ENCODE assay signal across 2 cellular contexts in the genomic region with DNA sequence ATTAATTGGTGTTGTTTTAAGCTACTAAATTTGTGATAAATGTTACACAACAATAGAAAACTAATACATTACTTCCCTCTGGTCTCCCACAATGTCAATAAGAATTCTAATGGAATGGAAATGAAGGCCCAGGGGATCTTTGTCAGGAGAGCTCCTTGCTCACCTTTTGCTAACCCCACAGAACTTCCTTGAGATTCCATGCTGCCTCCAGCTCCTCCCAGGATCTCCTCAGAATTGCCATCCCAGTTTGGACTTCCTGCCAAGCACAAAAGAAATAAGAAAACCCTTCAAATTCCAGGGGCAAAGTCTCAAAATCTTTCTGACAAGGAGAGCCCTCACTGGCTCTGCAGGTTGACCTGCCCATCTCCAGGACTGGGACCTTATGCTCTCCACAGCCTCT.
TF ChIP-seq lines count a peak whose summit lies in the region.

No MANE protein-coding gene starts in this region.

TF ChIP-seq in GM23338, 12 proteins besides CTCF, POLR2A, EP300 and RAD21:
- TF ChIP-seq, protein P1, sequence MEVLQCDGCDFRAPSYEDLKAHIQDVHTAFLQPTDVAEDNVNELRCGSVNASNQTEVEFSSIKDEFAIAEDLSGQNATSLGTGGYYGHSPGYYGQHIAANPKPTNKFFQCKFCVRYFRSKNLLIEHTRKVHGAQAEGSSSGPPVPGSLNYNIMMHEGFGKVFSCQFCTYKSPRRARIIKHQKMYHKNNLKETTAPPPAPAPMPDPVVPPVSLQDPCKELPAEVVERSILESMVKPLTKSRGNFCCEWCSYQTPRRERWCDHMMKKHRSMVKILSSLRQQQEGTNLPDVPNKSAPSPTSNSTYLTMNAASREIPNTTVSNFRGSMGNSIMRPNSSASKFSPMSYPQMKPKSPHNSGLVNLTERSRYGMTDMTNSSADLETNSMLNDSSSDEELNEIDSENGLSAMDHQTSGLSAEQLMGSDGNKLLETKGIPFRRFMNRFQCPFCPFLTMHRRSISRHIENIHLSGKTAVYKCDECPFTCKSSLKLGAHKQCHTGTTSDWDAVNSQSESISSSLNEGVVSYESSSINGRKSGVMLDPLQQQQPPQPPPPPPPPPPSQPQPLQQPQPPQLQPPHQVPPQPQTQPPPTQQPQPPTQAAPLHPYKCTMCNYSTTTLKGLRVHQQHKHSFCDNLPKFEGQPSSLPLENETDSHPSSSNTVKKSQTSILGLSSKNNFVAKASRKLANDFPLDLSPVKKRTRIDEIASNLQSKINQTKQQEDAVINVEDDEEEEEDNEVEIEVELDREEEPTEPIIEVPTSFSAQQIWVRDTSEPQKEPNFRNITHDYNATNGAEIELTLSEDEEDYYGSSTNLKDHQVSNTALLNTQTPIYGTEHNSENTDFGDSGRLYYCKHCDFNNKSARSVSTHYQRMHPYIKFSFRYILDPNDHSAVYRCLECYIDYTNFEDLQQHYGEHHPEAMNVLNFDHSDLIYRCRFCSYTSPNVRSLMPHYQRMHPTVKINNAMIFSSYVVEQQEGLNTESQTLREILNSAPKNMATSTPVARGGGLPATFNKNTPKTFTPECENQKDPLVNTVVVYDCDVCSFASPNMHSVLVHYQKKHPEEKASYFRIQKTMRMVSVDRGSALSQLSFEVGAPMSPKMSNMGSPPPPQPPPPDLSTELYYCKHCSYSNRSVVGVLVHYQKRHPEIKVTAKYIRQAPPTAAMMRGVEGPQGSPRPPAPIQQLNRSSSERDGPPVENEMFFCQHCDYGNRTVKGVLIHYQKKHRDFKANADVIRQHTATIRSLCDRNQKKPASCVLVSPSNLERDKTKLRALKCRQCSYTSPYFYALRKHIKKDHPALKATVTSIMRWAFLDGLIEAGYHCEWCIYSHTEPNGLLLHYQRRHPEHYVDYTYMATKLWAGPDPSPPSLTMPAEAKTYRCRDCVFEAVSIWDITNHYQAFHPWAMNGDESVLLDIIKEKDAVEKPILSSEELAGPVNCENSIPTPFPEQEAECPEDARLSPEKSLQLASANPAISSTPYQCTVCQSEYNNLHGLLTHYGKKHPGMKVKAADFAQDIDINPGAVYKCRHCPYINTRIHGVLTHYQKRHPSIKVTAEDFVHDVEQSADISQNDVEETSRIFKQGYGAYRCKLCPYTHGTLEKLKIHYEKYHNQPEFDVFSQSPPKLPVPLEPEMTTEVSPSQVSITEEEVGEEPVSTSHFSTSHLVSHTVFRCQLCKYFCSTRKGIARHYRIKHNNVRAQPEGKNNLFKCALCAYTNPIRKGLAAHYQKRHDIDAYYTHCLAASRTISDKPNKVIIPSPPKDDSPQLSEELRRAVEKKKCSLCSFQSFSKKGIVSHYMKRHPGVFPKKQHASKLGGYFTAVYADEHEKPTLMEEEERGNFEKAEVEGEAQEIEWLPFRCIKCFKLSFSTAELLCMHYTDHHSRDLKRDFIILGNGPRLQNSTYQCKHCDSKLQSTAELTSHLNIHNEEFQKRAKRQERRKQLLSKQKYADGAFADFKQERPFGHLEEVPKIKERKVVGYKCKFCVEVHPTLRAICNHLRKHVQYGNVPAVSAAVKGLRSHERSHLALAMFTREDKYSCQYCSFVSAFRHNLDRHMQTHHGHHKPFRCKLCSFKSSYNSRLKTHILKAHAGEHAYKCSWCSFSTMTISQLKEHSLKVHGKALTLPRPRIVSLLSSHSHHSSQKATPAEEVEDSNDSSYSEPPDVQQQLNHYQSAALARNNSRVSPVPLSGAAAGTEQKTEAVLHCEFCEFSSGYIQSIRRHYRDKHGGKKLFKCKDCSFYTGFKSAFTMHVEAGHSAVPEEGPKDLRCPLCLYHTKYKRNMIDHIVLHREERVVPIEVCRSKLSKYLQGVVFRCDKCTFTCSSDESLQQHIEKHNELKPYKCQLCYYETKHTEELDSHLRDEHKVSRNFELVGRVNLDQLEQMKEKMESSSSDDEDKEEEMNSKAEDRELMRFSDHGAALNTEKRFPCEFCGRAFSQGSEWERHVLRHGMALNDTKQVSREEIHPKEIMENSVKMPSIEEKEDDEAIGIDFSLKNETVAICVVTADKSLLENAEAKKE (CRISPR knock-in tag; IDR thresholded peaks at IDR 0.05): peak; percentile 86
- TF ChIP-seq EZH2 (IDR thresholded peaks at IDR 0.05; ENCODE audit: low read depth, unreplicated experiment): no peak

TF ChIP-seq in H1, 55 proteins besides CTCF, POLR2A, EP300 and RAD21:
- TF ChIP-seq, protein P2, sequence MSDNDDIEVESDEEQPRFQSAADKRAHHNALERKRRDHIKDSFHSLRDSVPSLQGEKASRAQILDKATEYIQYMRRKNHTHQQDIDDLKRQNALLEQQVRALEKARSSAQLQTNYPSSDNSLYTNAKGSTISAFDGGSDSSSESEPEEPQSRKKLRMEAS (IDR thresholded peaks at IDR 0.05): no peak
- TF ChIP-seq SIX5 (IDR thresholded peaks at IDR 0.05; ENCODE audit: low read depth, low read length) (no peak), HDAC2 (IDR thresholded peaks at IDR 0.05; ENCODE audit: borderline replicate concordance in 1 of 2, low read depth in 2 of 2, low read length in 2 of 2) (no peak), CBX5 (IDR thresholded peaks at IDR 0.05; ENCODE audit: low read depth, low read length) (no peak)
- TF ChIP-seq, protein P3, sequence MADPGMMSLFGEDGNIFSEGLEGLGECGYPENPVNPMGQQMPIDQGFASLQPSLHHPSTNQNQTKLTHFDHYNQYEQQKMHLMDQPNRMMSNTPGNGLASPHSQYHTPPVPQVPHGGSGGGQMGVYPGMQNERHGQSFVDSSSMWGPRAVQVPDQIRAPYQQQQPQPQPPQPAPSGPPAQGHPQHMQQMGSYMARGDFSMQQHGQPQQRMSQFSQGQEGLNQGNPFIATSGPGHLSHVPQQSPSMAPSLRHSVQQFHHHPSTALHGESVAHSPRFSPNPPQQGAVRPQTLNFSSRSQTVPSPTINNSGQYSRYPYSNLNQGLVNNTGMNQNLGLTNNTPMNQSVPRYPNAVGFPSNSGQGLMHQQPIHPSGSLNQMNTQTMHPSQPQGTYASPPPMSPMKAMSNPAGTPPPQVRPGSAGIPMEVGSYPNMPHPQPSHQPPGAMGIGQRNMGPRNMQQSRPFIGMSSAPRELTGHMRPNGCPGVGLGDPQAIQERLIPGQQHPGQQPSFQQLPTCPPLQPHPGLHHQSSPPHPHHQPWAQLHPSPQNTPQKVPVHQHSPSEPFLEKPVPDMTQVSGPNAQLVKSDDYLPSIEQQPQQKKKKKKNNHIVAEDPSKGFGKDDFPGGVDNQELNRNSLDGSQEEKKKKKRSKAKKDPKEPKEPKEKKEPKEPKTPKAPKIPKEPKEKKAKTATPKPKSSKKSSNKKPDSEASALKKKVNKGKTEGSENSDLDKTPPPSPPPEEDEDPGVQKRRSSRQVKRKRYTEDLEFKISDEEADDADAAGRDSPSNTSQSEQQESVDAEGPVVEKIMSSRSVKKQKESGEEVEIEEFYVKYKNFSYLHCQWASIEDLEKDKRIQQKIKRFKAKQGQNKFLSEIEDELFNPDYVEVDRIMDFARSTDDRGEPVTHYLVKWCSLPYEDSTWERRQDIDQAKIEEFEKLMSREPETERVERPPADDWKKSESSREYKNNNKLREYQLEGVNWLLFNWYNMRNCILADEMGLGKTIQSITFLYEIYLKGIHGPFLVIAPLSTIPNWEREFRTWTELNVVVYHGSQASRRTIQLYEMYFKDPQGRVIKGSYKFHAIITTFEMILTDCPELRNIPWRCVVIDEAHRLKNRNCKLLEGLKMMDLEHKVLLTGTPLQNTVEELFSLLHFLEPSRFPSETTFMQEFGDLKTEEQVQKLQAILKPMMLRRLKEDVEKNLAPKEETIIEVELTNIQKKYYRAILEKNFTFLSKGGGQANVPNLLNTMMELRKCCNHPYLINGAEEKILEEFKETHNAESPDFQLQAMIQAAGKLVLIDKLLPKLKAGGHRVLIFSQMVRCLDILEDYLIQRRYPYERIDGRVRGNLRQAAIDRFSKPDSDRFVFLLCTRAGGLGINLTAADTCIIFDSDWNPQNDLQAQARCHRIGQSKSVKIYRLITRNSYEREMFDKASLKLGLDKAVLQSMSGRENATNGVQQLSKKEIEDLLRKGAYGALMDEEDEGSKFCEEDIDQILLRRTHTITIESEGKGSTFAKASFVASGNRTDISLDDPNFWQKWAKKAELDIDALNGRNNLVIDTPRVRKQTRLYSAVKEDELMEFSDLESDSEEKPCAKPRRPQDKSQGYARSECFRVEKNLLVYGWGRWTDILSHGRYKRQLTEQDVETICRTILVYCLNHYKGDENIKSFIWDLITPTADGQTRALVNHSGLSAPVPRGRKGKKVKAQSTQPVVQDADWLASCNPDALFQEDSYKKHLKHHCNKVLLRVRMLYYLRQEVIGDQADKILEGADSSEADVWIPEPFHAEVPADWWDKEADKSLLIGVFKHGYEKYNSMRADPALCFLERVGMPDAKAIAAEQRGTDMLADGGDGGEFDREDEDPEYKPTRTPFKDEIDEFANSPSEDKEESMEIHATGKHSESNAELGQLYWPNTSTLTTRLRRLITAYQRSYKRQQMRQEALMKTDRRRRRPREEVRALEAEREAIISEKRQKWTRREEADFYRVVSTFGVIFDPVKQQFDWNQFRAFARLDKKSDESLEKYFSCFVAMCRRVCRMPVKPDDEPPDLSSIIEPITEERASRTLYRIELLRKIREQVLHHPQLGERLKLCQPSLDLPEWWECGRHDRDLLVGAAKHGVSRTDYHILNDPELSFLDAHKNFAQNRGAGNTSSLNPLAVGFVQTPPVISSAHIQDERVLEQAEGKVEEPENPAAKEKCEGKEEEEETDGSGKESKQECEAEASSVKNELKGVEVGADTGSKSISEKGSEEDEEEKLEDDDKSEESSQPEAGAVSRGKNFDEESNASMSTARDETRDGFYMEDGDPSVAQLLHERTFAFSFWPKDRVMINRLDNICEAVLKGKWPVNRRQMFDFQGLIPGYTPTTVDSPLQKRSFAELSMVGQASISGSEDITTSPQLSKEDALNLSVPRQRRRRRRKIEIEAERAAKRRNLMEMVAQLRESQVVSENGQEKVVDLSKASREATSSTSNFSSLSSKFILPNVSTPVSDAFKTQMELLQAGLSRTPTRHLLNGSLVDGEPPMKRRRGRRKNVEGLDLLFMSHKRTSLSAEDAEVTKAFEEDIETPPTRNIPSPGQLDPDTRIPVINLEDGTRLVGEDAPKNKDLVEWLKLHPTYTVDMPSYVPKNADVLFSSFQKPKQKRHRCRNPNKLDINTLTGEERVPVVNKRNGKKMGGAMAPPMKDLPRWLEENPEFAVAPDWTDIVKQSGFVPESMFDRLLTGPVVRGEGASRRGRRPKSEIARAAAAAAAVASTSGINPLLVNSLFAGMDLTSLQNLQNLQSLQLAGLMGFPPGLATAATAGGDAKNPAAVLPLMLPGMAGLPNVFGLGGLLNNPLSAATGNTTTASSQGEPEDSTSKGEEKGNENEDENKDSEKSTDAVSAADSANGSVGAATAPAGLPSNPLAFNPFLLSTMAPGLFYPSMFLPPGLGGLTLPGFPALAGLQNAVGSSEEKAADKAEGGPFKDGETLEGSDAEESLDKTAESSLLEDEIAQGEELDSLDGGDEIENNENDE (IDR thresholded peaks at IDR 0.05; ENCODE audit: insufficient replicate concordance, low read length): no peak
